In the genomic region with DNA sequence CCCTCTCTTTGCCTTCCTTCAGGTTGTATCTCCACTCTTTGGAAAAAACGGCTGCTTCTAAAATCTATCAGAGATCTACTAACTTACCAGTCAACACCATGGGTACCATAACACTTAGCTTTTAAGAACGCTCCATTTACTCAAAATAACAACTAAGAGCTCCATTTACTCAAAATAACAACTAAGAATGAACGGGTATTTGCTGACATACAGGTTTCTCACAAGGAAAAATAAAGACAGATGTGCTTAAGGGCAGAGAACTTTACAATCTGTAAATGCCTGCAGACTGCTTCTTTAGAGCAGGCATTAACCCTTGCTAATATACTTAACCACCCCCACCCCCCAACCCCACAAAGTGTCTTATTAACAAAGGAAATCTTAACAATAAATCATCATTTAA, we compare ENCODE assay signal across 1 cellular context.
TF ChIP-seq lines count a peak whose summit lies in the region.

No MANE protein-coding gene starts in this region.

TF ChIP-seq in IMR-90, 13 proteins besides CTCF, POLR2A, EP300 and RAD21:
- TF ChIP-seq CEBPB (IDR thresholded peaks at IDR 0.05; ENCODE audit: low read depth, low read length) (no peak), RCOR1 (IDR thresholded peaks at IDR 0.05; ENCODE audit: insufficient replicate concordance, low read length) (no peak), RFX5 (IDR thresholded peaks at IDR 0.05; ENCODE audit: low read depth, low read length) (no peak), NFE2L2 (IDR thresholded peaks at IDR 0.05; ENCODE audit: low read depth, low read length) (no peak), MAFK (IDR thresholded peaks at IDR 0.05; ENCODE audit: low read depth, low read length) (peak; percentile 56), BHLHE40 (IDR thresholded peaks at IDR 0.05; ENCODE audit: low read depth, low read length) (no peak)
